In genomic region chr1:78676347-78676982, GRCh38 we compare ENCODE assay signal across 8 cellular contexts. TPM values are rescaled to one million over a fixed set of nuclear protein-coding genes. Genes with fewer than 3 reads are reported as not detected.
DNase-seq lines count a peak whose midpoint lies in the region; ATAC-seq, FAIRE-seq and TF ChIP-seq lines count a peak whose summit lies in the region.

No MANE protein-coding gene starts in this region.

- H2BK15ac ChIP-seq in IMR-90 (ENCODE audit: low read depth, low read length), result no peak overlapping the region

- no peak overlapping the region for H4K5ac ChIP-seq in IMR-90 (ENCODE audit: low read depth, low read length)

- in situ Hi-C loops in IMR-90 (cut with MboI; ENCODE audit: low sequenced_read_pairs), result no loop called here

- H3K4me2 ChIP-seq in IMR-90 (ENCODE audit: low read depth, low read length), result no peak overlapping the region

- no peaks in the 10 kb centered on the region for H4K20me1 ChIP-seq in IMR-90 (ENCODE audit: insufficient read depth, low read length)

- H3K9ac ChIP-seq in IMR-90 (ENCODE audit: low read depth, low read length), result no peak overlapping the region
- no peak overlapping the region for H3K9ac ChIP-seq in kidney (ENCODE audit: low read length in 2 of 2)

- H4K91ac ChIP-seq in IMR-90 (ENCODE audit: insufficient read depth, low read depth, low read length), result no peak overlapping the region

- no peak overlapping the region for H3K18ac ChIP-seq in IMR-90 (ENCODE audit: low read depth, low read length)

- H3K4me3 ChIP-seq in IMR-90 (ENCODE audit: insufficient read depth, low read depth, low read length), result no peak overlapping the region
- H3K4me3 ChIP-seq in RWPE2 (ENCODE audit: severe bottlenecking), result no peak overlapping the region
- no peak overlapping the region for H3K4me3 ChIP-seq in kidney (ENCODE audit: low read length in 2 of 2)

- no peaks in the 10 kb centered on the region for H3K27me3 Mint-ChIP-seq in brain

- dilution Hi-C loops in IMR-90 (cut with HindIII; ENCODE audit: low sequenced_read_pairs, unreplicated experiment), result no loop called here

- H3K4me1 Mint-ChIP-seq in brain, result peaks cover 13% of the 10 kb centered on the region

- CTCF ChIA-PET in IMR-90 (lab: Yijun Ruan, JAX), result interaction anchor here (2.0 kb wide), 1 partner anchor 59 kb away, joined by 12 read pairs; no protein-coding TSS in a partner anchor

- BruUV-seq in IMR-90 (replicated peaks; lab: Mats Ljungman, UMichigan), result no TSS peak

- H3K79me1 ChIP-seq in IMR-90 (ENCODE audit: low read depth in 1 of 2, low read length in 2 of 2), result no peaks in the 10 kb centered on the region

- H3K4ac ChIP-seq in IMR-90 (ENCODE audit: low read depth, low read length), result no peak overlapping the region

- H3K23ac ChIP-seq in IMR-90 (ENCODE audit: low read depth, low read length), result no peak overlapping the region

- TF ChIP-seq CTCF in IMR-90 (conservative IDR thresholded peaks at IDR 0.05; ENCODE audit: low read depth, low read length) (peak; percentile 83), RWPE2 (IDR thresholded peaks at IDR 0.05; ENCODE audit: poor library complexity, severe bottlenecking) (peak; percentile 93), brain (conservative IDR thresholded peaks at IDR 0.05) (peak; percentile 88 to 89), kidney (IDR thresholded peaks at IDR 0.05; ENCODE audit: borderline replicate concordance, extremely low read depth, insufficient read depth) (peak; percentile 73)

- H3K9me3 ChIP-seq in IMR-90 (ENCODE audit: control insufficient read depth, insufficient read depth, low read length), result no peaks in the 10 kb centered on the region
- no peaks in the 10 kb centered on the region for H3K9me3 ChIP-seq in RWPE2 (ENCODE audit: severe bottlenecking)
- no peaks in the 10 kb centered on the region for H3K9me3 ChIP-seq in kidney (ENCODE audit: control insufficient read depth in 1 of 2, low read length in 2 of 2)

- intact Hi-C loops in IMR-90 (cut with micrococcal nuclease) (loop anchor here (1.0 kb wide), 2 partner anchors 59 to 546 kb away; no protein-coding TSS in a partner anchor), kidney (cut with DNase I) (loop anchor here (10.0 kb wide), 1 partner anchor 542 kb away; no protein-coding TSS in a partner anchor)

- peak overlapping the region in 2 of 5 experiments; percentile 33 to 52 for H3K4me3 Mint-ChIP-seq in brain

- H3K56ac ChIP-seq in IMR-90 (ENCODE audit: extremely low read depth, insufficient read depth, low read length), result no peak overlapping the region

- peak; percentile 98 for FAIRE-seq in kidney (lab: Jason Lieb, UNC)

- peak overlapping the region in 1 of 5 experiments; percentile 33 for H3K27ac Mint-ChIP-seq in brain

- no peaks in the 10 kb centered on the region for H3K4me1 ChIP-seq in IMR-90 (ENCODE audit: control insufficient read depth, insufficient read depth, low read length)
- H3K4me1 ChIP-seq in RWPE2 (ENCODE audit: insufficient read depth, poor library complexity, severe bottlenecking), result no peaks in the 10 kb centered on the region
- H3K4me1 ChIP-seq in kidney (ENCODE audit: control insufficient read depth in 1 of 2, insufficient read depth in 1 of 2, low read depth in 1 of 2, low read length in 2 of 2), result no peaks in the 10 kb centered on the region

- no peaks in the 10 kb centered on the region for H3K36me3 Mint-ChIP-seq in brain

- WGBS in IMR-90 (ENCODE audit: extremely low coverage in 2 of 2, insufficient read length in 1 of 2), 2 experiments, result 100% methylated on average over 2 of the region's 9 CpGs; no CpG with 5 or more reads in 1 of the 2 experiments

- no peak overlapping the region for H2BK120ac ChIP-seq in IMR-90 (ENCODE audit: low read depth, low read length)

- no peak overlapping the region for H4K8ac ChIP-seq in IMR-90 (ENCODE audit: low read depth in 2 of 2, low read length in 2 of 2)

- peaks cover 0 to 4% (median 0%) of the 10 kb centered on the region in 5 experiments for H3K9me3 Mint-ChIP-seq in brain

- H3K36me3 ChIP-seq in IMR-90 (ENCODE audit: control insufficient read depth, insufficient read depth, low read length), result no peaks in the 10 kb centered on the region
- no peaks in the 10 kb centered on the region for H3K36me3 ChIP-seq in RWPE2 (ENCODE audit: low read depth)
- H3K36me3 ChIP-seq in kidney (ENCODE audit: control insufficient read depth in 1 of 2, insufficient read depth in 2 of 2, low read length in 2 of 2), result no peaks in the 10 kb centered on the region

- TF ChIP-seq RAD21 in IMR-90 (IDR thresholded peaks at IDR 0.05; ENCODE audit: low read length), result peak; percentile 80

- DNase-seq in activated CD4-positive, CD25-positive, alpha-beta regulatory T cell treated with anti-CD3 and anti-CD28 coated beads, Interleukin-2, amount 50 U/mL, for 16 hours (ENCODE audit: low read depth, low spot score), result peak; percentile 27
- no peak for DNase-seq in activated CD4-positive, CD25-positive, alpha-beta regulatory T cell treated with anti-CD3 and anti-CD28 coated beads, Interleukin-2, amount 50 U/mL, for 72 hours
- DNase-seq in IMR-90, result peak; percentile 78
- no peak for DNase-seq in RWPE2 (ENCODE audit: low spot score)
- DNase-seq in kidney, result no peak
- DNase-seq in stimulated activated CD4-positive, alpha-beta T cell treated with anti-CD3 and anti-CD28 coated beads, Interleukin-2, amount 100 ng/mL, for 4 hours (ENCODE audit: low read depth), result peak; percentile 52

- POLR2A ChIA-PET in IMR-90 (lab: Charles Lee; ENCODE audit: unreplicated experiment), result no interaction called here

- no peaks in the 10 kb centered on the region for H3K9me1 ChIP-seq in IMR-90 (ENCODE audit: insufficient read depth, low read length)

- H3K27ac ChIP-seq in IMR-90 (ENCODE audit: insufficient read depth, low read length) (no peak overlapping the region), RWPE2 (ENCODE audit: poor library complexity, severe bottlenecking) (no peak overlapping the region), kidney (ENCODE audit: low read depth in 2 of 2, low read length in 2 of 2) (no peak overlapping the region)

- TF ChIP-seq POLR2A in IMR-90 (IDR thresholded peaks at IDR 0.05; ENCODE audit: low read depth, low read length), result no peak

- no peak overlapping the region for H2BK20ac ChIP-seq in IMR-90 (ENCODE audit: low read depth, low read length)

- H2BK5ac ChIP-seq in IMR-90 (ENCODE audit: low read depth, low read length, poor library complexity, severe bottlenecking), result no peak overlapping the region

- H2AK9ac ChIP-seq in IMR-90 (replicated peaks; ENCODE audit: low read depth, low read length, poor library complexity), result no peak overlapping the region

- H2AFZ ChIP-seq in IMR-90 (replicated peaks; ENCODE audit: low read length, poor library complexity), result no peak overlapping the region

- no peak overlapping the region for H3K14ac ChIP-seq in IMR-90 (replicated peaks; ENCODE audit: low read depth, low read length)

- H3K27me3 ChIP-seq in IMR-90 (ENCODE audit: control insufficient read depth, insufficient read depth, low read length), result no peaks in the 10 kb centered on the region; the same call in 1 of the 2 replicates
- no peaks in the 10 kb centered on the region for H3K27me3 ChIP-seq in RWPE2 (ENCODE audit: insufficient read depth, poor library complexity, severe bottlenecking)

- H2AK5ac ChIP-seq in IMR-90 (ENCODE audit: low read depth, low read length), result no peak overlapping the region

- ATAC-seq in IMR-90 (ENCODE audit: low read depth), result peak; percentile 65
- ATAC-seq in RWPE2 (ENCODE audit: low read depth), result peak; percentile 41; the same call in 1 of the 3 replicates
- ATAC-seq in GM19467 (IDR thresholded peaks at IDR 0.05; ENCODE audit: unreplicated experiment), result no peak

TF ChIP-seq in IMR-90, 13 proteins besides CTCF, POLR2A, EP300 and RAD21:
- TF ChIP-seq SMC3 (IDR thresholded peaks at IDR 0.05; ENCODE audit: low read depth, low read length), result peak; percentile 63
- no peak for TF ChIP-seq NFE2L2 (IDR thresholded peaks at IDR 0.05; ENCODE audit: low read depth, low read length)
TF ChIP-seq in IMR-90: peak in this region for 1.

RNA-seq across cellular contexts. Expression of gene IFI44, which starts 26.8 kb away (rescaled TPM):
- total RNA-seq in IMR-90 (2012; rRNA removed) (2.5 and 2.7 TPM in 2 replicates), kidney (42.3 TPM)
- polyA plus RNA-seq in IMR-90 (2012; rRNA removed) (1.8 and 2.2 TPM in 2 replicates), brain (ENCODE audit: insufficient read depth, low read depth, low replicate concordance) (1.6 TPM), kidney (ENCODE audit: insufficient read depth, low read depth, low replicate concordance) (21.9 TPM)
- 0.22 and 0.34 TPM in 2 replicates for polyA plus RNA-seq in IMR-90 (2012; cell fraction: cytosol; rRNA removed)
- polyA plus RNA-seq in IMR-90 (2012; cell fraction: nucleus; rRNA removed; ENCODE audit: low replicate concordance), result 0.53 and 5.5 TPM in 2 replicates

RNA-seq across cellular contexts. Expression of gene IFI44L, which starts 56.2 kb away (rescaled TPM):
- 0.18 and 0.28 TPM in 2 replicates for total RNA-seq in IMR-90 (2012; rRNA removed)
- polyA plus RNA-seq in IMR-90 (2012; rRNA removed), result 0.13 and 0.19 TPM in 2 replicates
- 0.01 and 0.13 TPM in 2 replicates for polyA plus RNA-seq in IMR-90 (2012; cell fraction: cytosol; rRNA removed)
- 0.10 and 0.52 TPM in 2 replicates for polyA plus RNA-seq in IMR-90 (2012; cell fraction: nucleus; rRNA removed; ENCODE audit: low replicate concordance)
- polyA plus RNA-seq in brain (ENCODE audit: insufficient read depth, low read depth, low replicate concordance), result 3.0 TPM
- total RNA-seq in kidney, result 20.6 TPM
- polyA plus RNA-seq in kidney (ENCODE audit: insufficient read depth, low read depth, low replicate concordance), result 5.7 TPM

Comparison
In these comparisons a context has a peak if more than half of its experiments do, and no peak if none do; other contexts are left out.
1. DNase-seq: peak in activated CD4-positive, CD25-positive, alpha-beta regulatory T cell treated with anti-CD3 and anti-CD28 coated beads, Interleukin-2, amount 50 U/mL, for 16 hours (single experiment), IMR-90 (single experiment) and stimulated activated CD4-positive, alpha-beta T cell treated with anti-CD3 and anti-CD28 coated beads, Interleukin-2, amount 100 ng/mL, for 4 hours (single experiment); none in activated CD4-positive, CD25-positive, alpha-beta regulatory T cell treated with anti-CD3 and anti-CD28 coated beads, Interleukin-2, amount 50 U/mL, for 72 hours (single experiment), RWPE2 (single experiment) and kidney (single experiment).
2. Peak in every context shown above with its lines, with median percentiles within 50 percentile points of each other: CTCF ChIP-seq.